ENCODE assay signal across 8 cellular contexts in genomic region chr18:657311-657997, GRCh38. TPM values are rescaled to one million over a fixed set of nuclear protein-coding genes. Genes with fewer than 3 reads are reported as not detected.
A peak's percentile ranks its signal among the peaks of the same experiment; 100 is the strongest.
DNase-seq lines count a peak whose midpoint lies in the region; ATAC-seq and TF ChIP-seq lines count a peak whose summit lies in the region.

Gene TYMS (plus strand): TSS chr18:657653. CDS start chr18:657743, 90 bp downstream.

- peak within 1 kb of the TSS in 1 of 2 donors; percentile 34 for H3K27ac ChIP-seq in tibial artery

- ATAC-seq in GM19463 (IDR thresholded peaks at IDR 0.05; ENCODE audit: unreplicated experiment) = peak; percentile 54
- peak; percentile 24 for ATAC-seq in HG03558 (IDR thresholded peaks at IDR 0.05; ENCODE audit: extremely low read depth, unreplicated experiment)

- no peak for TF ChIP-seq CTCF in epithelial cell of proximal tubule (conservative IDR thresholded peaks at IDR 0.05; ENCODE audit: low read depth, low read length)
- TF ChIP-seq CTCF in tibial artery (IDR thresholded peaks at IDR 0.05) = no peak

- H3K4me1 ChIP-seq in tibial artery = peaks cover 0 to 14% (median 7%) of the 10 kb centered on the region in 4 donors

- no peaks in the 10 kb centered on the region for H3K9me3 ChIP-seq in tibial artery

- no peaks in the 10 kb centered on the region for H3K36me3 ChIP-seq in tibial artery

- H3K4me3 ChIP-seq in epithelial cell of proximal tubule (ENCODE audit: low read depth, low read length) = peak within 1 kb of the TSS; percentile 91
- peak within 1 kb of the TSS; percentile 64 to 81 for H3K4me3 ChIP-seq in tibial artery

- DNase-seq in DMS 273 (lab: John Stamatoyannopoulos, UW; ENCODE audit: unreplicated experiment) (peak; percentile 94), NCI-H510A (lab: John Stamatoyannopoulos, UW) (peak; percentile 79), epithelial cell of proximal tubule (ENCODE audit: low read depth) (peak; percentile 19), myocyte (ENCODE audit: low read depth) (peak; percentile 58), tibial artery (no peak)
- peak; percentile 65 to 69 for DNase-seq in activated CD4-positive, alpha-beta T cell treated with anti-CD3 and anti-CD28 coated beads, Interleukin-2, amount 50 U/mL, for 48 hours

- intact Hi-C loops in tibial artery (cut with DNase I; ENCODE audit: low total_unique reads) = loop anchor here (10.0 kb wide), 1 partner anchor 57 kb away; the partner anchor contains the start of gene ENOSF1

- H3K27me3 ChIP-seq in tibial artery = peaks cover 0 to 14% of the 10 kb centered on the region in 2 donors

RNA-seq across cellular contexts. Expression of gene TYMS, which starts in this region (rescaled TPM):
- total RNA-seq in epithelial cell of proximal tubule (65.6 and 119 TPM in 2 replicates), myocyte (2.3 and 2.5 TPM in 2 replicates)
- polyA plus RNA-seq in myocyte (2012) = 5.4 TPM

Comparison
In these comparisons a context has a peak if more than half of its experiments do, and no peak if none do; other contexts are left out.
1. RNA of gene TYMS (total RNA-seq): 65.6 to 119 TPM in epithelial cell of proximal tubule; 2.3 to 2.5 TPM in myocyte; every median in the first group is over 10 times any median in the second.
2. DNase-seq: peak in DMS 273 (single experiment), NCI-H510A (single experiment), activated CD4-positive, alpha-beta T cell treated with anti-CD3 and anti-CD28 coated beads, Interleukin-2, amount 50 U/mL, for 48 hours (2 of 2), epithelial cell of proximal tubule (single experiment) and myocyte (single experiment); none in tibial artery (0 of 2).